ENCODE assay signal across 10 cellular contexts in genomic region chr3:3675186-3675585, GRCh38.
"Had no signal": no experiment of that assay in that cellular context is flagged by ENCODE, and none has a peak within 500 bp of the region (broad histone marks: within the 10 kb centered on the region; RNA-seq: fewer than 3 reads in every experiment).

No MANE protein-coding gene starts in this region.

- H3K27ac ChIP-seq: GM23248, HL-60 had no signal

- H2AFZ ChIP-seq: GM23248 had no signal

- H3K4me1 ChIP-seq: HAP-1 had no signal

- FAIRE-seq: HTR-8/SVneo, K562 had no signal

- H3K36me3 ChIP-seq: HAP-1 had no signal

- H3K27ac Mint-ChIP-seq: HFFc6 had no signal

- H3K4me3 Mint-ChIP-seq: HFFc6 had no signal

- H3K9me3 ChIP-seq: HAP-1 had no signal

- DNase-seq: GM23248, GOT3, H7, HFFc6, IMR-90 had no signal

- H3K4me3 ChIP-seq: GM23248, HAP-1, K562 had no signal

- ATAC-seq: HCT116, K562 had no signal

- H3K9ac ChIP-seq: GM23248 had no signal
